ENCODE assay signal across 14 cellular contexts in the genomic region with DNA sequence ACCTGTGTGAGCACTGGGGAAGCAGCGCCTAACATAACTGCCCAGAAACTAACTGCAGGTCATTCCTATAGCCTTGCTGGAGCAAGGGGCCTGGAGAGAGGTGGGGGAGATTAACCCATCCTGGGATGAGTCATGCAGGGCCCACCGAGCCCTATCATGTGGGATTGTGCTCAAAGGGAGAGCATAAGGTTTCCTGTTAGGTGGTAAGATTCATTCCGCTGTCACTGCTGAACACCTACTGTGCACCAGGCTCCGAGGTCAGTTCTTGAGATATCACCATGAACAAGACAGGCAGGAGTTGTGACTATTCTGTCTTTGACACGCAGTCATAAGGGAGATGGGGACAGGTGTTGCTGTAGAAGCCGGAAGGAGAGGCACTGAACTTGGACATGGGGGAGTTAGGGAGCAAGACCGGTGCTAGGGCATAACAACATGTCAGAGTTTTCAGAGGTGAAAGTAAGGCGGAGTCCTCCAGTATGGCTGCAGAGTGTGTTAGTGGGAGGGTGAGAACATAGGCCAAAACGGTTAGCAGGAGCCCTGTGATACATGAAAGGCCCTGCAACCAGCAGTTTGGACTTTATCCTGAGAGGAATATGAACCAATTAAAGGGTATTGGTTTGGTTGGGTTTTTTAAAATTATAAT. TPM values are rescaled to one million over a fixed set of nuclear protein-coding genes. Genes with fewer than 3 reads are reported as not detected.
DNase-seq lines count a peak whose midpoint lies in the region; ATAC-seq, FAIRE-seq and TF ChIP-seq lines count a peak whose summit lies in the region.
"Had no signal": no experiment of that assay in that cellular context is flagged by ENCODE, and none has a peak within 500 bp of the region (broad histone marks: within the 10 kb centered on the region; RNA-seq: fewer than 3 reads in every experiment).

No MANE protein-coding gene starts in this region.

- H3K14ac ChIP-seq in H1 (ENCODE audit: insufficient read length): no peak overlapping the region

- H3K4me1 ChIP-seq in H1 (replicated peaks in 1 of 4; ENCODE audit: control insufficient read depth in 3 of 4, insufficient read depth in 4 of 4, low read length in 3 of 4): peaks cover 3 to 6% (median 5%) of the 10 kb centered on the region in 4 experiments; a peak in 6 of 7 replicates

- no peak overlapping the region for H3K56ac ChIP-seq in H1 (replicated peaks; ENCODE audit: insufficient read length, low read depth, low read length)

- peak overlapping the region; percentile 97 for H3K4me3 Mint-ChIP-seq in activated CD4-positive, alpha-beta T cell treated with anti-CD3 and anti-CD28 coated beads for 36 hours
- H3K4me3 Mint-ChIP-seq in T-cell (peak overlapping the region; percentile 89 to 99 (median 98)), progenitor cell of endocrine pancreas (ENCODE audit: low read depth) (peak overlapping the region; percentile 99)

- peak overlapping the region; percentile 14 for H3K27ac Mint-ChIP-seq in activated CD4-positive, alpha-beta T cell treated with anti-CD3 and anti-CD28 coated beads for 36 hours
- H3K27ac Mint-ChIP-seq in T-cell (peak overlapping the region; percentile 44 to 53), progenitor cell of endocrine pancreas (peak overlapping the region; percentile 17)

- no peak overlapping the region for H4K8ac ChIP-seq in H1 (ENCODE audit: extremely low read depth, insufficient read depth, low read length)

- H3K27me3 Mint-ChIP-seq in activated CD4-positive, alpha-beta T cell treated with anti-CD3 and anti-CD28 coated beads for 36 hours: no peaks in the 10 kb centered on the region
- H3K27me3 Mint-ChIP-seq in T-cell (no peaks in the 10 kb centered on the region), progenitor cell of endocrine pancreas (no peaks in the 10 kb centered on the region)

- no peak overlapping the region for H2BK15ac ChIP-seq in H1 (ENCODE audit: low read length)

- POLR2A ChIA-PET in activated CD4-positive, alpha-beta T cell treated with anti-CD3 and anti-CD28 coated beads for 36 hours (lab: Charles Lee): no interaction called here
- POLR2A ChIA-PET in T-cell (lab: Charles Lee): no interaction called here
- POLR2A ChIA-PET in H1 (lab: Charles Lee; ENCODE audit: partially characterized antibody): interaction anchor here (2.0 to 33.7 kb wide), 2 partner anchors 11 to 24 kb away, joined by 14 to 771 read pairs; a partner anchor contains a TSS

- H3K9ac ChIP-seq in H1 (replicated peaks in 1 of 4; ENCODE audit: extremely low read depth in 1 of 4, low read depth in 3 of 4, low read length in 3 of 4): 0 out of 7 replicates have a peak overlapping the region, but pooled peaks of 2 of the 4 experiments have one; percentile 4 to 10

- no peak for TF ChIP-seq EP300 in H1 (IDR thresholded peaks at IDR 0.05; ENCODE audit: borderline replicate concordance in 1 of 2, low read depth in 2 of 2, low read length in 2 of 2)

- peaks cover 18% of the 10 kb centered on the region for H3K36me3 Mint-ChIP-seq in activated CD4-positive, alpha-beta T cell treated with anti-CD3 and anti-CD28 coated beads for 36 hours (ENCODE audit: low read depth)
- peaks cover 12% of the 10 kb centered on the region for H3K36me3 Mint-ChIP-seq in T-cell
- peaks cover 7% of the 10 kb centered on the region for H3K36me3 Mint-ChIP-seq in progenitor cell of endocrine pancreas (ENCODE audit: insufficient read depth)

- H2BK12ac ChIP-seq in H1 (ENCODE audit: low read depth, low read length): no peak overlapping the region

- H3K9me3 Mint-ChIP-seq in activated CD4-positive, alpha-beta T cell treated with anti-CD3 and anti-CD28 coated beads for 36 hours (ENCODE audit: low read depth): no peaks in the 10 kb centered on the region
- H3K9me3 Mint-ChIP-seq in T-cell: no peaks in the 10 kb centered on the region
- H3K9me3 Mint-ChIP-seq in progenitor cell of endocrine pancreas (ENCODE audit: low read depth): no peaks in the 10 kb centered on the region

- H3K18ac ChIP-seq in H1 (ENCODE audit: extremely low read depth, low read length): no peak overlapping the region

- no peak overlapping the region for H2BK20ac ChIP-seq in H1 (ENCODE audit: low read length)

- no peak for DNase-seq in activated CD4-positive, alpha-beta T cell treated with anti-CD3 and anti-CD28 coated beads for 36 hours
- DNase-seq in activated CD4-positive, alpha-beta T cell treated with anti-CD3 and anti-CD28 coated beads, Interleukin-2, amount 50 U/mL, for 1 hour: no peak
- DNase-seq in T-cell (no peak), H1 (ENCODE audit: low read depth in 1 of 2, low spot score in 2 of 2) (no peak), progenitor cell of endocrine pancreas (ENCODE audit: low spot score, unreplicated experiment) (no peak), T1000 (lab: John Stamatoyannopoulos, UW) (no peak), D341Med (ENCODE audit: low spot score) (no peak), NCI-H146 (lab: John Stamatoyannopoulos, UW) (no peak)
- DNase-seq: activated gamma-delta T cell, heart left ventricle, NCI-H1436 treated with DMSO at 0.1 percent for 48 hours, T-helper 9 cell had no signal

- no peaks in the 10 kb centered on the region for H3K27me3 ChIP-seq in H1 (replicated peaks in 1 of 4; ENCODE audit: control insufficient read depth in 3 of 4, extremely low read depth in 1 of 4, insufficient read depth in 3 of 4, low read length in 3 of 4)
- H3K27me3 ChIP-seq: heart left ventricle had no signal

- H3K4me2 ChIP-seq in H1 (ENCODE audit: insufficient read depth in 1 of 2, low read depth in 2 of 2, low read length in 2 of 2): peak overlapping the region; percentile 68 to 72; a peak in 3 of 4 replicates

- 74% methylated on average over 9 of the region's 9 CpGs; no CpG with 5 or more reads in 1 of the 2 experiments for WGBS in H1 (ENCODE audit: extremely low coverage in 1 of 2, insufficient coverage in 1 of 2, insufficient read length in 1 of 2, insufficient replicate concordance in 2 of 2, low coverage in 1 of 2, low lambda C conversion rate in 2 of 2, missing lambda C conversion rate in 1 of 2), 2 experiments

- H4K5ac ChIP-seq in H1 (ENCODE audit: insufficient read length, low read depth, low read length): no peak overlapping the region

- H3K4me1 Mint-ChIP-seq in activated CD4-positive, alpha-beta T cell treated with anti-CD3 and anti-CD28 coated beads for 36 hours: peaks cover 55% of the 10 kb centered on the region
- H3K4me1 Mint-ChIP-seq in T-cell (peaks cover 59 to 74% (median 62%) of the 10 kb centered on the region in 3 donors), progenitor cell of endocrine pancreas (ENCODE audit: low read depth) (peaks cover 35% of the 10 kb centered on the region)

- H3K36me3 ChIP-seq in H1 (ENCODE audit: control insufficient read depth in 2 of 4, insufficient read depth in 4 of 4, low read length in 3 of 4): peaks cover 3 to 16% (median 10%) of the 10 kb centered on the region in 4 experiments; a peak in 7 of 8 replicates

- H3K27ac ChIP-seq in H1 (ENCODE audit: low read depth, low read length): no peak overlapping the region
- H3K27ac ChIP-seq: heart left ventricle, HL-60 had no signal

- H3K79me1 ChIP-seq in H1 (ENCODE audit: low read depth, low read length): peaks cover 22% of the 10 kb centered on the region

- CTCF ChIA-PET in activated CD4-positive, alpha-beta T cell treated with anti-CD3 and anti-CD28 coated beads for 36 hours (lab: Charles Lee): interaction anchor here (1.2 to 1.6 kb wide), 2 partner anchors 20 to 23 kb away, joined by 4 to 6 read pairs; no protein-coding TSS in a partner anchor
- CTCF ChIA-PET in T-cell (lab: Charles Lee) (interaction anchor here in 1 of 2 donors (0.7 to 1.5 kb wide), 2 partner anchors 17 to 21 kb away, joined by 3 to 8 read pairs; a partner anchor contains a TSS), H1 (lab: Charles Lee; ENCODE audit: partially characterized antibody) (interaction anchor here (0.9 to 2.0 kb wide), 5 partner anchors 8 to 19 kb away, joined by 3 to 10 read pairs (median 3); a partner anchor contains a TSS)

- no peak overlapping the region for H4K91ac ChIP-seq in H1 (replicated peaks; ENCODE audit: insufficient read length, low read length)

- peak overlapping the region in 1 of 4 experiments; percentile 85; a peak in 2 of 8 replicates for H3K4me3 ChIP-seq in H1 (ENCODE audit: extremely low read depth in 1 of 4, insufficient read depth in 2 of 4, low read depth in 3 of 4, low read length in 4 of 4)

- TF ChIP-seq RAD21 in H1 (IDR thresholded peaks at IDR 0.05 in 1 of 2, conservative IDR thresholded peaks at IDR 0.05 in 1 of 2; ENCODE audit: low read depth in 2 of 2, low read length in 2 of 2): no peak

- H3K9me3 ChIP-seq in H1 (ENCODE audit: insufficient read depth in 2 of 2, low read depth in 1 of 2, low read length in 1 of 2): no peaks in the 10 kb centered on the region
- H3K9me3 ChIP-seq: heart left ventricle had no signal

- TF ChIP-seq CTCF in H1 (IDR thresholded peaks at IDR 0.05; ENCODE audit: control extremely low read depth in 1 of 3, insufficient read depth in 1 of 3, low read depth in 1 of 3, low read length in 3 of 3): no peak
- TF ChIP-seq CTCF in progenitor cell of endocrine pancreas (IDR thresholded peaks at IDR 0.05; ENCODE audit: unreplicated experiment): no peak

- intact Hi-C loops in activated CD4-positive, alpha-beta T cell treated with anti-CD3 and anti-CD28 coated beads for 36 hours (cut with DNase I, micrococcal nuclease): loop anchor here (5.0 to 10.0 kb wide), 3 partner anchors 281 to 1248 kb away; a partner anchor contains a TSS

- no peak overlapping the region for H3K23ac ChIP-seq in H1 (ENCODE audit: insufficient read length)

- ATAC-seq in activated CD4-positive, alpha-beta T cell treated with anti-CD3 and anti-CD28 coated beads for 36 hours: no peak
- ATAC-seq in T-cell (replicated peaks in 1 of 4): no peak
- ATAC-seq: heart left ventricle had no signal

- H2AK5ac ChIP-seq in H1 (ENCODE audit: low read depth, low read length): no peak overlapping the region

- no peak for FAIRE-seq in H1 (lab: Jason Lieb, UNC)
- FAIRE-seq: A204.1 had no signal

- H2AFZ ChIP-seq in H1 (ENCODE audit: low read length): no peak overlapping the region

- H4K20me1 ChIP-seq in H1 (replicated peaks in 1 of 2; ENCODE audit: control insufficient read depth in 1 of 2, insufficient read depth in 2 of 2, low read length in 2 of 2): peaks cover 7 to 23% of the 10 kb centered on the region in 2 experiments

- H2BK120ac ChIP-seq in H1 (replicated peaks; ENCODE audit: low read depth, low read length): no peak overlapping the region

- H3K79me2 ChIP-seq in H1 (ENCODE audit: control insufficient read depth in 1 of 2, insufficient read depth in 2 of 2, low read length in 2 of 2): peaks cover 30 to 65% of the 10 kb centered on the region in 2 experiments

- no peak overlapping the region for H3K4ac ChIP-seq in H1 (replicated peaks; ENCODE audit: insufficient read length, low read depth, low read length)

- no peak overlapping the region for H2BK5ac ChIP-seq in H1 (ENCODE audit: low read depth, low read length)

- no peaks in the 10 kb centered on the region; the same call in 1 of the 2 replicates for H3K23me2 ChIP-seq in H1 (ENCODE audit: low read depth, low read length)

- 0 out of 3 replicates have a peak, but pooled peaks of 1 of the 2 experiments have one; percentile 45 for TF ChIP-seq POLR2A in H1 (IDR thresholded peaks at IDR 0.05; ENCODE audit: control extremely low read depth in 1 of 2, low read depth in 2 of 2, low read length in 2 of 2)

RNA-seq across cellular contexts. Expression of a gene that starts 2.4 kb away (rescaled TPM):
- total RNA-seq in activated CD4-positive, alpha-beta T cell treated with anti-CD3 and anti-CD28 coated beads for 36 hours: 10 to 100 TPM; 23.0 to 24.8 TPM
- 10 to 100 TPM; 40.2 to 53.6 (median 46.5) TPM for total RNA-seq in T-cell
- 37.3 and 41.2 TPM in 2 replicates for total RNA-seq in H1 (2021; fragmentation: NEBNext Ultra II Directional; extraction: Animal tissue kit (Norgen Biotek cat#: 25700))
- 45.8 and 49.9 TPM in 2 replicates for polyA plus RNA-seq in H1 (2011; rRNA removed)
- 47.5 TPM for polyA plus RNA-seq in H1 (2011; cell fraction: cytosol; rRNA removed)
- 61.3 TPM for polyA plus RNA-seq in H1 (2011; cell fraction: nucleus; rRNA removed)
- 39.7 to 42.3 TPM (median 40.9 TPM) in 4 replicates for polyA plus RNA-seq in H1 (2012, experiment 1 of 2)
- polyA plus RNA-seq in H1 (2012, experiment 2 of 2): 52.9 TPM
- polyA plus RNA-seq in H1 (2013, experiment 1 of 2): 30.1 TPM
- polyA plus RNA-seq in H1 (2013, experiment 2 of 2): 28.8 TPM
- 54.0 and 57.1 TPM in 2 replicates for polyA minus RNA-seq in H1 (2011; rRNA and poly(A)+ RNA removed)
- polyA minus RNA-seq in H1 (2011; cell fraction: cytosol; rRNA and poly(A)+ RNA removed): 33.5 TPM
- polyA minus RNA-seq in H1 (2011; cell fraction: nucleus; rRNA and poly(A)+ RNA removed): 26.5 TPM
- total RNA-seq in progenitor cell of endocrine pancreas: 34.6 and 38.0 TPM in 2 replicates

RNA-seq across cellular contexts. Expression of a gene that starts 20.9 kb away (rescaled TPM):
- 1,000 to 10,000 TPM; 2,498 to 3,023 TPM for total RNA-seq in activated CD4-positive, alpha-beta T cell treated with anti-CD3 and anti-CD28 coated beads for 36 hours
- total RNA-seq in T-cell (1,000 to 10,000 TPM; 1,722 to 2,107 (median 1,965) TPM), progenitor cell of endocrine pancreas (1,289 and 1,295 TPM in 2 replicates)
- 2,661 and 2,701 TPM in 2 replicates for total RNA-seq in H1 (2021; fragmentation: NEBNext Ultra II Directional; extraction: Animal tissue kit (Norgen Biotek cat#: 25700))
- polyA plus RNA-seq in H1 (2011; rRNA removed): 6,179 and 7,468 TPM in 2 replicates
- 5,894 TPM for polyA plus RNA-seq in H1 (2011; cell fraction: cytosol; rRNA removed)
- polyA plus RNA-seq in H1 (2011; cell fraction: nucleus; rRNA removed): 4,842 TPM
- 3,669 to 3,863 TPM (median 3,701 TPM) in 4 replicates for polyA plus RNA-seq in H1 (2012, experiment 1 of 2)
- polyA plus RNA-seq in H1 (2012, experiment 2 of 2): 4,373 TPM
- polyA plus RNA-seq in H1 (2013, experiment 1 of 2): 2,392 TPM
- polyA plus RNA-seq in H1 (2013, experiment 2 of 2): 2,410 TPM
- polyA minus RNA-seq in H1 (2011; rRNA and poly(A)+ RNA removed): 2,760 and 3,109 TPM in 2 replicates
- polyA minus RNA-seq in H1 (2011; cell fraction: cytosol; rRNA and poly(A)+ RNA removed): 967 TPM
- polyA minus RNA-seq in H1 (2011; cell fraction: nucleus; rRNA and poly(A)+ RNA removed): 1,051 TPM

RNA-seq across cellular contexts. Expression of a gene that starts 56.1 kb away (rescaled TPM):
- under 1 TPM; 0.75 to 0.77 TPM for total RNA-seq in activated CD4-positive, alpha-beta T cell treated with anti-CD3 and anti-CD28 coated beads for 36 hours
- total RNA-seq in T-cell: 1 to 10 TPM; 1.9 to 6.7 (median 2.8) TPM
- not detected in 2 replicates for total RNA-seq in H1 (2021; fragmentation: NEBNext Ultra II Directional; extraction: Animal tissue kit (Norgen Biotek cat#: 25700))
- 0.33 and 0.35 TPM in 2 replicates for polyA plus RNA-seq in H1 (2011; rRNA removed)
- 0.12 TPM for polyA plus RNA-seq in H1 (2011; cell fraction: cytosol; rRNA removed)
- polyA plus RNA-seq in H1 (2011; cell fraction: nucleus; rRNA removed): 0.56 TPM
- 0.18 to 0.56 TPM (median 0.33 TPM) in 4 replicates for polyA plus RNA-seq in H1 (2012, experiment 1 of 2)
- polyA plus RNA-seq in H1 (2012, experiment 2 of 2): not detected
- 0.16 TPM for polyA plus RNA-seq in H1 (2013, experiment 1 of 2)
- polyA plus RNA-seq in H1 (2013, experiment 2 of 2): 0.20 TPM
- polyA minus RNA-seq in H1 (2011; rRNA and poly(A)+ RNA removed): 1.5 TPM in 2 replicates
- not detected for polyA minus RNA-seq in H1 (2011; cell fraction: cytosol; rRNA and poly(A)+ RNA removed)
- polyA minus RNA-seq in H1 (2011; cell fraction: nucleus; rRNA and poly(A)+ RNA removed): 0.70 TPM
- not detected in 2 replicates for total RNA-seq in progenitor cell of endocrine pancreas
- polyA plus RNA-seq: heart left ventricle had no signal
